In the genomic region with DNA sequence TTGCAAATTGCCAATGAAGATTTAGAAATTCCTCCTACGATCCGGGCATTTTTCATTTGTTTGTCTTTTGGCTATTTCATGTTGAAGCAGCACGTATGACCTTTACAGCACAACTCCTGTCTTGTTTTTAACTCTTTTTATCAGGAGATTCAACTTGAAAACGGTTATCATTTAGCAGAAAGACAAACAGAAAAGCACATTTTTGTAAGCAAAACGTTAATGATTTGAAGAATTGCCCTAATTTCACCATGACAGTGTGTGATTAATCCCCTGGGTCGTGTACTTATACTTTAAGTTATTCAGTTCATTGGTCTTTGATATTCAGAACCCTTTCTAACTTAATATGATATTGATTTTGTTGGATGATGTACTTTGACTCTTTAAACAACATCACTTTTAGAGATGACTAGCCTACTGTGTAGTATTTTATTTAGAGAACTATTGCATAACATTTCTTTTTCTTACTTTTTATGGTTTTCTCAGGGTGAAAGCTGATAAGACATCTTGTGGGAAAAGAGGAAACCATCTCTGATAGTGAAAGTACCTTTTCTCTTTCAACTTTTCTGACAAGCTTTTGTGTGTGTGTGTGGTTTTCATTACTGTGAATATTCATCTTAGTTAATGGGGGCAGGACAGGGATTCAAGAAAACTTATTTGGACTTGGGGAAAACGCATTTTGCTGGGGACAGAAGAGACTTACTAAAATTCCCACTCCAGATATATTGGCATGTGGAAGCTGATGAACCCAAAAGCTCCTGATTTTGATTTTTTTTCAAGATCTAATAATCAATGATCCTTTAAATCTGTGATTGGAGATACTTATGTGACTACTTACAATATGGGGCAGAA, we compare ENCODE assay signal across 1 cellular context.
TF ChIP-seq lines count a peak whose summit lies in the region.

No MANE protein-coding gene starts in this region.

TF ChIP-seq in endothelial cell of umbilical vein, 7 proteins besides CTCF, POLR2A, EP300 and RAD21:
- TF ChIP-seq JUN (IDR thresholded peaks at IDR 0.05; ENCODE audit: borderline replicate concordance, insufficient read depth, insufficient read length, low read depth) (no peak), MYC (IDR thresholded peaks at IDR 0.05; ENCODE audit: low read depth, low read length) (no peak)
